In the genomic region with DNA sequence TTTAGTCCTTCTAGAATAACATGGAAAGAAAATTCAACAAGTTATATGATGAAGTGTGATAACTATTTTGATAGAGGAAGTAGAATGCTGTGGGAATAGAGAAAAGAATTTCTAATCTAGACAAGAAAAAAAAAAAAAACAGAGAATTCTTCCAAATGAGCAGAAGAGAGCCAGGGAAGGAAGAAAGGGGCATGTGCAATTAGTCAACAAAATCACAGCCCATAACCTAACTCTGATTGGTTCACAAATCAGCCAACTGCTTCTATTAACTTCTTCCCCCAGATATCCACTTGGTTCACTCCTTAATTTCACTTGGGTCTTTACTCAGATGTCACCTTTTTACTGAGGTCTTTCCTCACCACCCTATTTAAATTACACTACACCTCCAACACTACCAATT, we compare ENCODE assay signal across 19 cellular contexts.
DNase-seq lines count a peak whose midpoint lies in the region; ATAC-seq, FAIRE-seq and TF ChIP-seq lines count a peak whose summit lies in the region.
"Had no signal": no experiment of that assay in that cellular context is flagged by ENCODE, and none has a peak within 500 bp of the region (broad histone marks: within the 10 kb centered on the region; RNA-seq: fewer than 3 reads in every experiment).

No MANE protein-coding gene starts in this region.

- 0 out of 2 replicates have a peak overlapping the region, but pooled peaks have one; percentile 64 for H3K4me2 ChIP-seq in GM12878 (ENCODE audit: control insufficient read depth, insufficient read depth)

- no peaks in the 10 kb centered on the region for H4K20me1 ChIP-seq in GM12878 (ENCODE audit: control insufficient read depth, insufficient read depth)

- H3K9me3 ChIP-seq in right atrium auricular region (no peaks in the 10 kb centered on the region), GM12878 (replicated peaks; ENCODE audit: control insufficient read depth, insufficient read depth, low read length) (peaks cover 5% of the 10 kb centered on the region; the same call in 2 of the 3 replicates)
- H3K9me3 ChIP-seq: HAP-1, tibial nerve had no signal

- CTCF ChIA-PET in GM12878 (lab: Yijun Ruan, JAX) = interaction anchor here (1.0 to 2.2 kb wide), 3 partner anchors 9 to 44 kb away, joined by 3 to 9 read pairs (median 4); no protein-coding TSS in a partner anchor

- SMC1A ChIA-PET in GM12878 (lab: Charles Lee; ENCODE audit: uncharacterized antibody, unreplicated experiment) = interaction anchor here (0.8 to 5.2 kb wide), 14 partner anchors 9 to 74 kb away, joined by 3 to 34 read pairs (median 6); no protein-coding TSS in a partner anchor

- no peaks in the 10 kb centered on the region for H3K9me3 Mint-ChIP-seq in nephron
- H3K9me3 Mint-ChIP-seq: natural killer cell; T-helper 1 cell treated with Interleukin-12 subunit alpha and Interleukin-12 subunit beta and Interleukin-4 antibody, amounts not matched to agents 30 μg/mL and 1 μg/mL, for 36 hours had no signal

- in situ Hi-C loops in GM12878 (cut with MboI) = no loop called here

- no peak overlapping the region for H3K4me3 ChIP-seq in right atrium auricular region
- no peak overlapping the region; the same call in 1 of the 2 replicates for H3K4me3 ChIP-seq in GM12878
- H3K4me3 ChIP-seq: HAP-1, tibial nerve had no signal

- intact Hi-C loops in left ventricle myocardium superior (cut with micrococcal nuclease) (no loop called here), GM12878 (cut with micrococcal nuclease; ENCODE audit: unreplicated experiment) (no loop called here)

- no peak overlapping the region for H3K9ac ChIP-seq in GM12878 (ENCODE audit: control insufficient read depth, insufficient read depth, low read length)

- peak overlapping the region; percentile 79; the same call in 1 of the 2 replicates for H2AFZ ChIP-seq in GM12878 (ENCODE audit: control insufficient read depth, low read depth, low read length)

- peak overlapping the region; percentile 39 to 79 for H3K27ac ChIP-seq in right atrium auricular region
- H3K27ac ChIP-seq in GM12878 (ENCODE audit: control insufficient read depth, insufficient read depth) = peak overlapping the region; percentile 42; the same call in 1 of the 2 replicates
- H3K27ac ChIP-seq: tibial nerve had no signal

- peaks cover 0 to 42% of the 10 kb centered on the region in 2 donors for H3K4me1 ChIP-seq in right atrium auricular region
- H3K4me1 ChIP-seq in GM12878 (ENCODE audit: control insufficient read depth, insufficient read depth, low read length) = peaks cover 36% of the 10 kb centered on the region

- H3K36me3 ChIP-seq in right atrium auricular region = no peaks in the 10 kb centered on the region
- H3K36me3 ChIP-seq in GM12878 (ENCODE audit: control insufficient read depth in 2 of 2, insufficient read depth in 2 of 2, low read length in 1 of 2) = no peaks in the 10 kb centered on the region
- H3K36me3 ChIP-seq: HAP-1, tibial nerve had no signal

- POLR2A ChIA-PET in GM12878 (lab: Charles Lee) = interaction anchor here (1.0 to 1.7 kb wide), 4 partner anchors 9 to 297 kb away, joined by 3 to 8 read pairs (median 4); no protein-coding TSS in a partner anchor

- H3K4me1 Mint-ChIP-seq in nephron = peaks cover 41% of the 10 kb centered on the region

- TF ChIP-seq POLR2A in GM12878 (IDR thresholded peaks at IDR 0.05; ENCODE audit: low read depth, low read length) (no peak), GM12891 (IDR thresholded peaks at IDR 0.05; ENCODE audit: low read depth, low read length) (no peak)

- no peak for ATAC-seq in left ventricle myocardium superior
- ATAC-seq in GM12878 = no peak; the same call in 2 of the 3 replicates
- no peak for ATAC-seq in GM21717 (IDR thresholded peaks at IDR 0.05; ENCODE audit: unreplicated experiment)
- no peak for ATAC-seq in HG02571 (IDR thresholded peaks at IDR 0.05; ENCODE audit: unreplicated experiment)
- ATAC-seq: activated CD8-positive, alpha-beta T cell treated with anti-CD3 and anti-CD28 coated beads, Interleukin-2, amount 10 ng/mL, durations not matched to agents 7 days and 5 days; activated T-cell treated with anti-CD3 and anti-CD28 coated beads, Interleukin-2, amount 50 U/mL, for 72 hours; natural killer cell had no signal

- no peaks in the 10 kb centered on the region for H3K79me2 ChIP-seq in GM12878 (ENCODE audit: control insufficient read depth, insufficient read depth, low read length)

- no peak for TF ChIP-seq EP300 in GM12878 (IDR thresholded peaks at IDR 0.05; ENCODE audit: borderline replicate concordance in 1 of 2, control insufficient read depth in 1 of 2, low read depth in 2 of 2, low read length in 2 of 2)

- TF ChIP-seq CTCF in right atrium auricular region (IDR thresholded peaks at IDR 0.05) (no peak), GM12878 (IDR thresholded peaks at IDR 0.05 in 2 of 3, conservative IDR thresholded peaks at IDR 0.05 in 1 of 3; ENCODE audit: control insufficient read depth in 2 of 3, extremely low read depth in 1 of 3, insufficient read depth in 1 of 3, low read depth in 3 of 3, low read length in 3 of 3) (no peak), nephron (IDR thresholded peaks at IDR 0.05; ENCODE audit: unreplicated experiment in 3 of 3) (no peak)

- FAIRE-seq in GM12878 (lab: Jason Lieb, UNC) = no peak
- no peak for FAIRE-seq in GM12891 (lab: Jason Lieb, UNC)

- no peak overlapping the region for H3K4me3 Mint-ChIP-seq in nephron
- H3K4me3 Mint-ChIP-seq: activated CD8-positive, alpha-beta T cell treated with anti-CD3 and anti-CD28 coated beads, Interleukin-2, amount 10 ng/mL, durations not matched to agents 7 days and 5 days; activated T-cell treated with anti-CD3 and anti-CD28 coated beads, Interleukin-2, amount 50 U/mL, for 72 hours; natural killer cell; stimulated activated naive B cell treated with anti-CD40 and anti-IgM and Interleukin-4, amounts not matched to agents 10 μg/mL and 1 μg/mL and 100 μg/mL, for 72 hours; T-helper 1 cell treated with Interleukin-12 subunit alpha and Interleukin-12 subunit beta and Interleukin-4 antibody, amounts not matched to agents 30 μg/mL and 1 μg/mL, for 36 hours had no signal

- DNase-seq in right atrium auricular region (ENCODE audit: low spot score) (no peak), left ventricle myocardium superior (no peak), GM12878 (ENCODE audit: low read depth, low spot score) (no peak), AG20443 (ENCODE audit: low spot score) (no peak), GM12891 (ENCODE audit: insufficient read length, low spot score) (no peak)
- DNase-seq: activated CD8-positive, alpha-beta T cell treated with anti-CD3 and anti-CD28 coated beads, Interleukin-2, amount 10 ng/mL, durations not matched to agents 7 days and 5 days; activated T-cell treated with anti-CD3 and anti-CD28 coated beads, Interleukin-2, amount 50 U/mL, for 72 hours; effector memory CD4-positive, alpha-beta T cell; MV-4-11; natural killer cell; NCI-H1930; NCI-H345; stimulated activated naive B cell treated with anti-CD40 and anti-IgM and Interleukin-4, amounts not matched to agents 10 μg/mL and 1 μg/mL and 100 μg/mL, for 72 hours had no signal

- peak overlapping the region; percentile 2 to 46 (median 23) for H3K27ac Mint-ChIP-seq in nephron
- H3K27ac Mint-ChIP-seq: activated CD8-positive, alpha-beta T cell treated with anti-CD3 and anti-CD28 coated beads, Interleukin-2, amount 10 ng/mL, durations not matched to agents 7 days and 5 days; activated T-cell treated with anti-CD3 and anti-CD28 coated beads, Interleukin-2, amount 50 U/mL, for 72 hours; natural killer cell; stimulated activated naive B cell treated with anti-CD40 and anti-IgM and Interleukin-4, amounts not matched to agents 10 μg/mL and 1 μg/mL and 100 μg/mL, for 72 hours; T-helper 1 cell treated with Interleukin-12 subunit alpha and Interleukin-12 subunit beta and Interleukin-4 antibody, amounts not matched to agents 30 μg/mL and 1 μg/mL, for 36 hours had no signal

- no peaks in the 10 kb centered on the region for H3K27me3 Mint-ChIP-seq in nephron (ENCODE audit: low read depth)
- H3K27me3 Mint-ChIP-seq: stimulated activated naive B cell treated with anti-CD40 and anti-IgM and Interleukin-4, amounts not matched to agents 10 μg/mL and 1 μg/mL and 100 μg/mL, for 72 hours had no signal

- RAD21 ChIA-PET in GM12878 (lab: Charles Lee; ENCODE audit: unreplicated experiment) = interaction anchor here (1.5 to 3.0 kb wide), 6 partner anchors 9 to 69 kb away, joined by 4 to 16 read pairs (median 8); partner anchors contain the start of gene BTG1

- BruUV-seq in GM12878 (replicated peaks; lab: Mats Ljungman, UMichigan) = no TSS peak

- TF ChIP-seq RAD21 in GM12878 (IDR thresholded peaks at IDR 0.05; ENCODE audit: insufficient read depth, low read depth, low read length) = no peak

- H3K27me3 ChIP-seq in right atrium auricular region (no peaks in the 10 kb centered on the region), GM12878 (replicated peaks in 1 of 2; ENCODE audit: control insufficient read depth in 2 of 2, insufficient read depth in 2 of 2, low read length in 1 of 2) (no peaks in the 10 kb centered on the region)
- H3K27me3 ChIP-seq: tibial nerve had no signal

- H3K36me3 Mint-ChIP-seq in nephron (ENCODE audit: low read depth) = no peaks in the 10 kb centered on the region
- H3K36me3 Mint-ChIP-seq: natural killer cell had no signal

TF ChIP-seq in GM12891, 5 proteins besides CTCF, POLR2A, EP300 and RAD21:
- TF ChIP-seq POLR2AphosphoS5 (IDR thresholded peaks at IDR 0.05; ENCODE audit: low read depth, low read length) = no peak
- no peak for TF ChIP-seq TAF1 (IDR thresholded peaks at IDR 0.05; ENCODE audit: low read depth, low read length)
- no peak for TF ChIP-seq SPI1 (IDR thresholded peaks at IDR 0.05; ENCODE audit: low read depth, low read length)
- no peak for TF ChIP-seq PAX5 (IDR thresholded peaks at IDR 0.05; ENCODE audit: insufficient read depth, low read length, severe bottlenecking)
- TF ChIP-seq POU2F2 (IDR thresholded peaks at IDR 0.05; ENCODE audit: low read depth, low read length) = no peak
